ENCODE assay signal across 21 cellular contexts in the genomic region with DNA sequence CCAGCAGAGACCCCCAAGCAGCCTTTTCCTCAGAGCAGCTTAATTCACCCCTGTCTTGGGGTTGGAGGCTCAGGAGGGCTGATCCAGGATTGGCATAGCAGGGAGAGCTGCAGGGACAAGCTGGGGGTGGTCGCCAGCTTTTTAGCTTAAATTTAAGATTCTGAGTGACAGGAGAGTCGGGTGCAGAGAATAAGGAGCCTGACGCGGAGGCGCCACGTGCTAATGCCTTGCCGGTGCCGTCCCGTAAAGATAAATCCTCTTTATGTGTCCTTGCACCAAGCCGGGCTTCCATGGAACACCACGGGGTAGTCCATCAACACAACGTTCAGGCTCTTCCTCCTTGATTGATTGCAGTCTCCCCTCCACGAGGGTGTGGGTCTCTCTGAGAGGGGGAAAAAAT. TPM values are rescaled to one million over a fixed set of nuclear protein-coding genes. Genes with fewer than 3 reads are reported as not detected.
"Had no signal": no experiment of that assay in that cellular context is flagged by ENCODE, and none has a peak within 500 bp of the region (broad histone marks: within the 10 kb centered on the region; RNA-seq: fewer than 3 reads in every experiment).

No MANE protein-coding gene starts in this region.

- H3K36me3 ChIP-seq: pancreas, prostate gland had no signal

- H3K4me3 ChIP-seq: coronary artery, pancreas, prostate gland had no signal

- DNase-seq: effector CD4-positive, alpha-beta T cell; foreskin melanocyte; head of caudate nucleus; hippocampal formation; kidney glomerular epithelial cell; mammary epithelial cell; naive thymus-derived CD4-positive, alpha-beta T cell; nephron progenitor cell; stimulated activated CD4-positive, alpha-beta T cell treated with anti-CD3 and anti-CD28 coated beads, Interleukin-12 subunit alpha, Interleukin-12 subunit beta, amount 100 ng/mL, for 4 hours; stimulated activated CD4-positive, alpha-beta T cell treated with anti-CD3 and anti-CD28 coated beads, Interleukin-2, amount 100 ng/mL, for 48 hours; stimulated activated naive CD4-positive, alpha-beta T cell treated with Interleukin-2 at 50 U/mL for 16 hours had no signal

- ATAC-seq: left lobe of liver; naive thymus-derived CD4-positive, alpha-beta T cell; pancreas; sciatic nerve had no signal

- H3K27ac ChIP-seq: coronary artery, pancreas, prostate gland had no signal

- H3K4me1 ChIP-seq: pancreas, prostate gland had no signal

- H3K9me3 ChIP-seq: pancreas, prostate gland had no signal

- FAIRE-seq: pancreas had no signal

RNA-seq across cellular contexts. Expression of a gene that starts 3.8 kb away (rescaled TPM):
- total RNA-seq: dermis microvascular lymphatic vessel endothelial cell; lower leg skin; mammary epithelial cell; mesenteric fat pad; mononuclear cell; naive thymus-derived CD4-positive, alpha-beta T cell; renal cortical epithelial cell had no signal
- polyA plus RNA-seq: mammary epithelial cell; naive thymus-derived CD4-positive, alpha-beta T cell had no signal
